ENCODE assay signal across 23 cellular contexts in genomic region chr17:43946766-43947165, GRCh38. TPM values are rescaled to one million over a fixed set of nuclear protein-coding genes. Genes with fewer than 3 reads are reported as not detected.
DNase-seq lines count a peak whose midpoint lies in the region; ATAC-seq and TF ChIP-seq lines count a peak whose summit lies in the region.
"Had no signal": no experiment of that assay in that cellular context is flagged by ENCODE, and none has a peak within 500 bp of the region (broad histone marks: within the 10 kb centered on the region; RNA-seq: fewer than 3 reads in every experiment).

No MANE protein-coding gene starts in this region.

- H3K27ac ChIP-seq in OCI-LY3 (ENCODE audit: low read length) (no peak overlapping the region), endodermal cell (ENCODE audit: low read depth, low read length) (no peak overlapping the region), SJCRH30 (no peak overlapping the region)
- H3K27ac ChIP-seq: SJSA1 had no signal

- H3K9me3 ChIP-seq in OCI-LY3 (ENCODE audit: insufficient read depth, low read length) (no peaks in the 10 kb centered on the region), endodermal cell (ENCODE audit: control insufficient read depth, low read length) (no peaks in the 10 kb centered on the region), SJCRH30 (replicated peaks) (no peaks in the 10 kb centered on the region)
- H3K9me3 ChIP-seq: SJSA1 had no signal

- H3K36me3 Mint-ChIP-seq in endodermal cell (ENCODE audit: low read depth): no peaks in the 10 kb centered on the region

- H3K27me3 ChIP-seq in OCI-LY3 (ENCODE audit: low read depth, low read length): no peaks in the 10 kb centered on the region
- H3K27me3 ChIP-seq in endodermal cell (ENCODE audit: control insufficient read depth, insufficient read depth, low read length, poor library complexity, severe bottlenecking): peaks cover 14% of the 10 kb centered on the region
- H3K27me3 ChIP-seq in SJCRH30: peaks cover 16% of the 10 kb centered on the region; the same call in 1 of the 2 replicates
- H3K27me3 ChIP-seq: SJSA1 had no signal

- no peak for TF ChIP-seq CTCF in OCI-LY3 (IDR thresholded peaks at IDR 0.05; ENCODE audit: low read depth, low read length)
- TF ChIP-seq CTCF in endodermal cell (conservative IDR thresholded peaks at IDR 0.05): peak; percentile 7

- no peaks in the 10 kb centered on the region for H4K20me1 ChIP-seq in OCI-LY3 (ENCODE audit: insufficient read depth, low read length)

- no peak overlapping the region for H2AFZ ChIP-seq in OCI-LY3 (ENCODE audit: low read depth, low read length)

- H3K4me3 ChIP-seq in OCI-LY3 (ENCODE audit: low read length): no peak overlapping the region
- no peak overlapping the region for H3K4me3 ChIP-seq in endodermal cell (ENCODE audit: low read length)
- H3K4me3 ChIP-seq in SJCRH30: no peak overlapping the region
- H3K4me3 ChIP-seq: SJSA1 had no signal

- no peak for ATAC-seq in HG02970 (IDR thresholded peaks at IDR 0.05; ENCODE audit: low FRiP score, unreplicated experiment)

- DNase-seq in NCI-H2196 (lab: John Stamatoyannopoulos, UW; ENCODE audit: unreplicated experiment): peak; percentile 16
- DNase-seq in NCI-H2196 treated with DMSO at 0.1 percent for 48 hours (lab: John Stamatoyannopoulos, UW; ENCODE audit: unreplicated experiment): no peak
- DNase-seq in endodermal cell: peak; percentile 43
- no peak for DNase-seq in MV-4-11 (lab: John Stamatoyannopoulos, UW)
- DNase-seq in SJCRH30: no peak
- DNase-seq: CD4-positive, alpha-beta T cell; IMR-90; KG1; NCI-H1105; NCI-H1436 treated with DMSO at 0.1 percent for 48 hours; NCI-H187 treated with DMSO at 0.1 percent for 48 hours; NCI-H2227 treated with DMSO at 0.1 percent for 48 hours; NCI-H526 treated with DMSO at 0.1 percent for 48 hours; T-helper 1 cell had no signal

- peaks cover 23% of the 10 kb centered on the region for H3K27me3 Mint-ChIP-seq in endodermal cell (ENCODE audit: insufficient read depth)

- WGBS in endodermal cell (ENCODE audit: insufficient coverage in 1 of 2, insufficient read length in 1 of 2), 2 experiments: 64 to 92% methylated on average over 2 to 4 of the region's 4 CpGs

- H3K79me2 ChIP-seq in OCI-LY3 (ENCODE audit: low read length): no peaks in the 10 kb centered on the region

- no peaks in the 10 kb centered on the region for H3K9me3 Mint-ChIP-seq in endodermal cell
- H3K9me3 Mint-ChIP-seq: CD4-positive, alpha-beta T cell had no signal

- no peak overlapping the region for H3K27ac Mint-ChIP-seq in endodermal cell
- H3K27ac Mint-ChIP-seq: CD4-positive, alpha-beta T cell had no signal

- H3K4me1 ChIP-seq in OCI-LY3 (ENCODE audit: low read length): peaks cover 7% of the 10 kb centered on the region
- no peaks in the 10 kb centered on the region for H3K4me1 ChIP-seq in endodermal cell (ENCODE audit: control insufficient read depth, insufficient read depth, low read length)
- H3K4me1 ChIP-seq in SJCRH30: peaks cover 11% of the 10 kb centered on the region; the same call in 1 of the 2 replicates

- H3K9ac ChIP-seq in OCI-LY3 (ENCODE audit: low read length): no peak overlapping the region
- H3K9ac ChIP-seq in endodermal cell (ENCODE audit: extremely low read depth, low read length, poor library complexity, severe bottlenecking): no peak overlapping the region

- H3K4me2 ChIP-seq in OCI-LY3 (ENCODE audit: low read length): 0 out of 2 replicates have a peak overlapping the region, but pooled peaks have one; percentile 5

- H3K4me3 Mint-ChIP-seq in endodermal cell: no peak overlapping the region
- H3K4me3 Mint-ChIP-seq: CD4-positive, alpha-beta T cell had no signal

- H3K36me3 ChIP-seq in OCI-LY3 (replicated peaks; ENCODE audit: low read depth, low read length): no peaks in the 10 kb centered on the region
- no peaks in the 10 kb centered on the region for H3K36me3 ChIP-seq in endodermal cell (ENCODE audit: control insufficient read depth, insufficient read depth, low read length)
- no peaks in the 10 kb centered on the region for H3K36me3 ChIP-seq in SJCRH30
- H3K36me3 ChIP-seq: SJSA1 had no signal

- no peaks in the 10 kb centered on the region for H3K4me1 Mint-ChIP-seq in endodermal cell

RNA-seq across cellular contexts. Expression of gene PPY, which starts 4.5 kb away (rescaled TPM):
- total RNA-seq in endodermal cell: not detected
- polyA plus RNA-seq in endodermal cell (2013, experiment 1 of 2): not detected
- polyA plus RNA-seq in endodermal cell (2013, experiment 2 of 2): not detected
- not detected in 2 replicates for total RNA-seq in SJCRH30 (2014; rRNA removed; shearing (Covaris generic))
- total RNA-seq: A172; CD4-positive, alpha-beta T cell; Daoy; G401; H7; IMR-90; NCI-H460; SJSA1 had no signal
- polyA plus RNA-seq: BJ, IMR-90 had no signal

RNA-seq across cellular contexts. Expression of gene PYY, which starts 7.0 kb away (rescaled TPM):
- total RNA-seq in endodermal cell: 1 to 10 TPM; 1.3 to 1.4 TPM
- not detected for polyA plus RNA-seq in endodermal cell (2013, experiment 1 of 2)
- not detected for polyA plus RNA-seq in endodermal cell (2013, experiment 2 of 2)
- not detected in 2 replicates for total RNA-seq in SJCRH30 (2014; rRNA removed; shearing (Covaris generic))
- total RNA-seq: A172; CD4-positive, alpha-beta T cell; Daoy; G401; IMR-90; NCI-H460; SJSA1 had no signal
- polyA plus RNA-seq: BJ, IMR-90 had no signal

RNA-seq across cellular contexts. Expression of gene MPP2, which starts 39.4 kb away (rescaled TPM):
- total RNA-seq in endodermal cell: 10 to 100 TPM; 16.2 to 18.3 TPM
- polyA plus RNA-seq in endodermal cell (2013, experiment 1 of 2): 19.7 TPM
- 18.1 TPM for polyA plus RNA-seq in endodermal cell (2013, experiment 2 of 2)
- 16.3 and 17.4 TPM in 2 replicates for total RNA-seq in SJCRH30 (2014; rRNA removed; shearing (Covaris generic))

RNA-seq across cellular contexts. Expression of gene NAGS, which starts 57.7 kb away (rescaled TPM):
- 1 to 10 TPM; 1.4 to 2.1 TPM for total RNA-seq in endodermal cell
- 1.2 TPM for polyA plus RNA-seq in endodermal cell (2013, experiment 1 of 2)
- 0.99 TPM for polyA plus RNA-seq in endodermal cell (2013, experiment 2 of 2)
- total RNA-seq in SJCRH30 (2014; rRNA removed; shearing (Covaris generic)): 1.9 and 2.4 TPM in 2 replicates

Comparison
In these comparisons a context has a peak if more than half of its experiments do, and no peak if none do; other contexts are left out.
1. DNase-seq: peak in NCI-H2196 (single experiment) and endodermal cell (single experiment); none in NCI-H2196 treated with DMSO at 0.1 percent for 48 hours (single experiment), MV-4-11 (single experiment) and SJCRH30 (0 of 2).